ENCODE assay signal across 29 cellular contexts in genomic region chr11:84905411-84905810, GRCh38.
DNase-seq lines count a peak whose midpoint lies in the region; ATAC-seq and TF ChIP-seq lines count a peak whose summit lies in the region.
"Had no signal": no experiment of that assay in that cellular context is flagged by ENCODE, and none has a peak within 500 bp of the region (broad histone marks: within the 10 kb centered on the region; RNA-seq: fewer than 3 reads in every experiment).

No MANE protein-coding gene starts in this region.

- no peak overlapping the region for H3K4me3 ChIP-seq in Jurkat, Clone E6-1 (ENCODE audit: low read length)
- H3K4me3 ChIP-seq in astrocyte of the spinal cord (ENCODE audit: low read depth, low read length), result no peak overlapping the region
- no peak overlapping the region for H3K4me3 ChIP-seq in fibroblast of pulmonary artery (replicated peaks; ENCODE audit: low read depth, low read length)
- H3K4me3 ChIP-seq: ascending aorta, gastroesophageal sphincter, neural progenitor cell, right atrium auricular region, smooth muscle cell, tibial nerve had no signal

- no peaks in the 10 kb centered on the region for H3K9me3 Mint-ChIP-seq in Calu3 (ENCODE audit: low read depth, unreplicated experiment)
- H3K9me3 Mint-ChIP-seq: memory B cell had no signal

- DNase-seq in Calu3 (peak; percentile 13), astrocyte of the spinal cord (ENCODE audit: low read depth, low spot score) (peak; percentile 34), fibroblast of pulmonary artery (ENCODE audit: low read depth) (peak; percentile 8), HuH-7 (ENCODE audit: low spot score) (no peak)
- DNase-seq in Jurkat, Clone E6-1 (ENCODE audit: low read depth, low spot score), result peak; percentile 8
- DNase-seq: ACHN; activated CD4-positive, alpha-beta T cell treated with anti-CD3 and anti-CD28 coated beads for 4 hours; activated effector memory CD4-positive, alpha-beta T cell treated with Interleukin-2 at 50 U/mL for 16 hours; activated naive CD8-positive, alpha-beta T cell treated with anti-CD3 and anti-CD28 coated beads for 36 hours; activated T-cell treated with anti-CD3 and anti-CD28 coated beads for 4 hours; DND-41; erythroblast; hypothalamus; immature natural killer cell; NCI-H2081; NCI-H226; NCI-H69; RPMI8226; stimulated activated CD4-positive, alpha-beta T cell treated with anti-CD3 and anti-CD28 coated beads, Interleukin-1b, Interleukin-23, amount 100 ng/mL, for 48 hours had no signal

- CTCF ChIA-PET in Calu3 (lab: Charles Lee), result no interaction called here

- intact Hi-C loops in Calu3 (cut with micrococcal nuclease; ENCODE audit: unreplicated experiment), result no loop called here

- TF ChIP-seq CTCF in Calu3 (IDR thresholded peaks at IDR 0.05; ENCODE audit: unreplicated experiment), result no peak
- TF ChIP-seq CTCF in astrocyte of the spinal cord (IDR thresholded peaks at IDR 0.05; ENCODE audit: low read depth, low read length), result no peak
- TF ChIP-seq CTCF in fibroblast of pulmonary artery (IDR thresholded peaks at IDR 0.05; ENCODE audit: low read length, missing control alignments), result no peak

- no peaks in the 10 kb centered on the region for H3K27me3 Mint-ChIP-seq in Calu3 (ENCODE audit: unreplicated experiment)
- H3K27me3 Mint-ChIP-seq: activated naive CD8-positive, alpha-beta T cell treated with anti-CD3 and anti-CD28 coated beads for 36 hours; memory B cell had no signal

- in situ Hi-C loops in astrocyte of the spinal cord (cut with HindIII; ENCODE audit: low sequenced_read_pairs), result no loop called here

- no peaks in the 10 kb centered on the region for H3K4me1 Mint-ChIP-seq in Calu3 (ENCODE audit: low read depth, unreplicated experiment)
- H3K4me1 Mint-ChIP-seq: activated naive CD8-positive, alpha-beta T cell treated with anti-CD3 and anti-CD28 coated beads for 36 hours; CD14-positive monocyte; immature natural killer cell had no signal

- ATAC-seq in HG02884 (IDR thresholded peaks at IDR 0.05; ENCODE audit: unreplicated experiment), result no peak
- ATAC-seq in GM18873 (IDR thresholded peaks at IDR 0.05; ENCODE audit: low FRiP score, unreplicated experiment), result no peak
- ATAC-seq: gastroesophageal sphincter had no signal

- BruUV-seq in Calu3 (replicated peaks; lab: Mats Ljungman, UMichigan), result no TSS peak

- H3K36me3 Mint-ChIP-seq in Calu3 (ENCODE audit: insufficient read depth, unreplicated experiment), result no peaks in the 10 kb centered on the region
- H3K36me3 Mint-ChIP-seq: activated naive CD8-positive, alpha-beta T cell treated with anti-CD3 and anti-CD28 coated beads for 36 hours; CD14-positive monocyte; immature natural killer cell; memory B cell; neural progenitor cell had no signal

- H3K27ac Mint-ChIP-seq in Calu3 (ENCODE audit: unreplicated experiment), result no peak overlapping the region
- H3K27ac Mint-ChIP-seq: activated naive CD8-positive, alpha-beta T cell treated with anti-CD3 and anti-CD28 coated beads for 36 hours; CD14-positive monocyte; immature natural killer cell; memory B cell; neural progenitor cell had no signal

- H3K4me3 Mint-ChIP-seq in Calu3 (ENCODE audit: low read depth, unreplicated experiment), result no peak overlapping the region
- H3K4me3 Mint-ChIP-seq: activated naive CD8-positive, alpha-beta T cell treated with anti-CD3 and anti-CD28 coated beads for 36 hours; CD14-positive monocyte; immature natural killer cell; memory B cell; neural progenitor cell had no signal
